Comparison of ENCODE assay signal across 9 cellular contexts in genomic region chr11:95922099-95922498, GRCh38. TPM values are rescaled to one million over a fixed set of nuclear protein-coding genes. Genes with fewer than 3 reads are reported as not detected.
DNase-seq lines count a peak whose midpoint lies in the region; ATAC-seq and TF ChIP-seq lines count a peak whose summit lies in the region.
"Had no signal": no experiment of that assay in that cellular context is flagged by ENCODE, and none has a peak within 500 bp of the region (broad histone marks: within the 10 kb centered on the region; RNA-seq: fewer than 3 reads in every experiment).

No MANE protein-coding gene starts in this region.

- peak overlapping the region; percentile 16 to 99 for H3K27ac Mint-ChIP-seq in activated naive CD4-positive, alpha-beta T cell treated with anti-CD3 and anti-CD28 coated beads, Interleukin-2, amount 50 U/mL, for 72 hours

- in situ Hi-C loops in transverse colon (cut with MboI; ENCODE audit: low pct_ligation_motif_present in 1 of 4, low pct_unique_long_range_greater_than_20kb in 1 of 4, low sequenced_read_pairs in 3 of 4), result no loop called here

- DNase-seq in activated naive CD4-positive, alpha-beta T cell treated with anti-CD3 and anti-CD28 coated beads, Interleukin-2, amount 50 U/mL, for 72 hours (ENCODE audit: low spot score in 2 of 2), result no peak
- DNase-seq in activated naive CD4-positive, alpha-beta T cell treated with Interleukin-2 at 50 U/mL for 16 hours, result no peak
- peak; percentile 23 for DNase-seq in glomerular visceral epithelial cell (ENCODE audit: extremely low spot score)
- no peak for DNase-seq in transverse colon
- DNase-seq in hippocampal formation (lab: John Stamatoyannopoulos, UW), result no peak
- no peak for DNase-seq in effector CD4-positive, alpha-beta T cell

- H3K9me3 Mint-ChIP-seq in activated naive CD4-positive, alpha-beta T cell treated with anti-CD3 and anti-CD28 coated beads, Interleukin-2, amount 50 U/mL, for 72 hours, result no peaks in the 10 kb centered on the region

- TF ChIP-seq CTCF in WI38 (IDR thresholded peaks at IDR 0.05; ENCODE audit: low read depth, low read length) (no peak), transverse colon (IDR thresholded peaks at IDR 0.05) (no peak)

- peaks cover 0 to 41% (median 19%) of the 10 kb centered on the region in 4 donors for H3K4me1 ChIP-seq in transverse colon

- no peak for TF ChIP-seq EP300 in transverse colon (IDR thresholded peaks at IDR 0.05; ENCODE audit: low read depth)

- TF ChIP-seq POLR2A in transverse colon (IDR thresholded peaks at IDR 0.05), result no peak

- H3K27me3 ChIP-seq in transverse colon, result no peaks in the 10 kb centered on the region
- H3K27me3 ChIP-seq: SJSA1 had no signal

- no peaks in the 10 kb centered on the region for H3K9me3 ChIP-seq in transverse colon
- H3K9me3 ChIP-seq: SJSA1 had no signal

- 37 to 47% methylated on average over 2 of the region's 2 CpGs for WGBS in transverse colon (ENCODE audit: low coverage in 1 of 2), 2 donors

- no peaks in the 10 kb centered on the region for H3K36me3 ChIP-seq in transverse colon

- H3K4me3 ChIP-seq in WI38 (ENCODE audit: low read depth, low read length), result peak overlapping the region; percentile 95
- H3K4me3 ChIP-seq in transverse colon, result no peak overlapping the region

- H3K36me3 Mint-ChIP-seq in activated naive CD4-positive, alpha-beta T cell treated with anti-CD3 and anti-CD28 coated beads, Interleukin-2, amount 50 U/mL, for 72 hours, result peaks cover 14 to 17% of the 10 kb centered on the region in 2 donors

- no peak for ATAC-seq in activated naive CD4-positive, alpha-beta T cell treated with anti-CD3 and anti-CD28 coated beads, Interleukin-2, amount 50 U/mL, for 72 hours
- no peak for ATAC-seq in HG02759 (IDR thresholded peaks at IDR 0.05; ENCODE audit: unreplicated experiment)

- intact Hi-C loops in transverse colon (cut with DNase I; ENCODE audit: low total_unique reads), result no loop called here

- H3K27ac ChIP-seq in transverse colon, result peak overlapping the region in 3 of 4 donors; percentile 89 to 93 (median 93)
- H3K27ac ChIP-seq: SJSA1 had no signal

RNA-seq across cellular contexts. Expression of gene MTMR2, which starts 1.8 kb away (rescaled TPM):
- total RNA-seq in activated naive CD4-positive, alpha-beta T cell treated with anti-CD3 and anti-CD28 coated beads, Interleukin-2, amount 50 U/mL, for 72 hours, result 10 to 100 TPM; 20.3 to 32.1 TPM
- total RNA-seq in transverse colon, result 10 to 100 TPM; 14.7 to 35.2 (median 18.4) TPM
